In the genomic region with DNA sequence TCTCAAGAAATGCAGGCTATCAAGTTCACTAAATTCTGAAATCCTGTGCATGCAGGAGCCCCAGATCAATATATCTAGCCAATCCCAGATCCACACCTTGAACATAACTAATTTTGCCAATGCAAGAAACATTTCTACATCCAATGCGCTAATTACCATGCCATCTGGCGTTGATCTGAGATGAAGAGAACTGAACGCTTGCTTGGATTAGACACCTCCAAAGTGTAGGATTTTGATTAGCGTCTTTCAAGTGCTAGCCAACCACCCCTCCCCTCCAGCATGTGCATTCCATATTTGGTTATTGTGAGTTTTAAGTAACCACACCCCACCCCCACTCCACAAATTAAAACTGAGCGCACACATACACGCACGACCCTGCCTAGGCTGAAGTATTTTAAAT, we compare ENCODE assay signal across 1 cellular context.
TF ChIP-seq lines count a peak whose summit lies in the region.

No MANE protein-coding gene starts in this region.

TF ChIP-seq in GM23338, 12 proteins besides CTCF, POLR2A, EP300 and RAD21 (continued from another document):
- TF ChIP-seq, protein P1, sequence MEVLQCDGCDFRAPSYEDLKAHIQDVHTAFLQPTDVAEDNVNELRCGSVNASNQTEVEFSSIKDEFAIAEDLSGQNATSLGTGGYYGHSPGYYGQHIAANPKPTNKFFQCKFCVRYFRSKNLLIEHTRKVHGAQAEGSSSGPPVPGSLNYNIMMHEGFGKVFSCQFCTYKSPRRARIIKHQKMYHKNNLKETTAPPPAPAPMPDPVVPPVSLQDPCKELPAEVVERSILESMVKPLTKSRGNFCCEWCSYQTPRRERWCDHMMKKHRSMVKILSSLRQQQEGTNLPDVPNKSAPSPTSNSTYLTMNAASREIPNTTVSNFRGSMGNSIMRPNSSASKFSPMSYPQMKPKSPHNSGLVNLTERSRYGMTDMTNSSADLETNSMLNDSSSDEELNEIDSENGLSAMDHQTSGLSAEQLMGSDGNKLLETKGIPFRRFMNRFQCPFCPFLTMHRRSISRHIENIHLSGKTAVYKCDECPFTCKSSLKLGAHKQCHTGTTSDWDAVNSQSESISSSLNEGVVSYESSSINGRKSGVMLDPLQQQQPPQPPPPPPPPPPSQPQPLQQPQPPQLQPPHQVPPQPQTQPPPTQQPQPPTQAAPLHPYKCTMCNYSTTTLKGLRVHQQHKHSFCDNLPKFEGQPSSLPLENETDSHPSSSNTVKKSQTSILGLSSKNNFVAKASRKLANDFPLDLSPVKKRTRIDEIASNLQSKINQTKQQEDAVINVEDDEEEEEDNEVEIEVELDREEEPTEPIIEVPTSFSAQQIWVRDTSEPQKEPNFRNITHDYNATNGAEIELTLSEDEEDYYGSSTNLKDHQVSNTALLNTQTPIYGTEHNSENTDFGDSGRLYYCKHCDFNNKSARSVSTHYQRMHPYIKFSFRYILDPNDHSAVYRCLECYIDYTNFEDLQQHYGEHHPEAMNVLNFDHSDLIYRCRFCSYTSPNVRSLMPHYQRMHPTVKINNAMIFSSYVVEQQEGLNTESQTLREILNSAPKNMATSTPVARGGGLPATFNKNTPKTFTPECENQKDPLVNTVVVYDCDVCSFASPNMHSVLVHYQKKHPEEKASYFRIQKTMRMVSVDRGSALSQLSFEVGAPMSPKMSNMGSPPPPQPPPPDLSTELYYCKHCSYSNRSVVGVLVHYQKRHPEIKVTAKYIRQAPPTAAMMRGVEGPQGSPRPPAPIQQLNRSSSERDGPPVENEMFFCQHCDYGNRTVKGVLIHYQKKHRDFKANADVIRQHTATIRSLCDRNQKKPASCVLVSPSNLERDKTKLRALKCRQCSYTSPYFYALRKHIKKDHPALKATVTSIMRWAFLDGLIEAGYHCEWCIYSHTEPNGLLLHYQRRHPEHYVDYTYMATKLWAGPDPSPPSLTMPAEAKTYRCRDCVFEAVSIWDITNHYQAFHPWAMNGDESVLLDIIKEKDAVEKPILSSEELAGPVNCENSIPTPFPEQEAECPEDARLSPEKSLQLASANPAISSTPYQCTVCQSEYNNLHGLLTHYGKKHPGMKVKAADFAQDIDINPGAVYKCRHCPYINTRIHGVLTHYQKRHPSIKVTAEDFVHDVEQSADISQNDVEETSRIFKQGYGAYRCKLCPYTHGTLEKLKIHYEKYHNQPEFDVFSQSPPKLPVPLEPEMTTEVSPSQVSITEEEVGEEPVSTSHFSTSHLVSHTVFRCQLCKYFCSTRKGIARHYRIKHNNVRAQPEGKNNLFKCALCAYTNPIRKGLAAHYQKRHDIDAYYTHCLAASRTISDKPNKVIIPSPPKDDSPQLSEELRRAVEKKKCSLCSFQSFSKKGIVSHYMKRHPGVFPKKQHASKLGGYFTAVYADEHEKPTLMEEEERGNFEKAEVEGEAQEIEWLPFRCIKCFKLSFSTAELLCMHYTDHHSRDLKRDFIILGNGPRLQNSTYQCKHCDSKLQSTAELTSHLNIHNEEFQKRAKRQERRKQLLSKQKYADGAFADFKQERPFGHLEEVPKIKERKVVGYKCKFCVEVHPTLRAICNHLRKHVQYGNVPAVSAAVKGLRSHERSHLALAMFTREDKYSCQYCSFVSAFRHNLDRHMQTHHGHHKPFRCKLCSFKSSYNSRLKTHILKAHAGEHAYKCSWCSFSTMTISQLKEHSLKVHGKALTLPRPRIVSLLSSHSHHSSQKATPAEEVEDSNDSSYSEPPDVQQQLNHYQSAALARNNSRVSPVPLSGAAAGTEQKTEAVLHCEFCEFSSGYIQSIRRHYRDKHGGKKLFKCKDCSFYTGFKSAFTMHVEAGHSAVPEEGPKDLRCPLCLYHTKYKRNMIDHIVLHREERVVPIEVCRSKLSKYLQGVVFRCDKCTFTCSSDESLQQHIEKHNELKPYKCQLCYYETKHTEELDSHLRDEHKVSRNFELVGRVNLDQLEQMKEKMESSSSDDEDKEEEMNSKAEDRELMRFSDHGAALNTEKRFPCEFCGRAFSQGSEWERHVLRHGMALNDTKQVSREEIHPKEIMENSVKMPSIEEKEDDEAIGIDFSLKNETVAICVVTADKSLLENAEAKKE (CRISPR knock-in tag; IDR thresholded peaks at IDR 0.05): no peak
- no peak for TF ChIP-seq JUNB (IDR thresholded peaks at IDR 0.05; ENCODE audit: unreplicated experiment)
- TF ChIP-seq, protein P2, sequence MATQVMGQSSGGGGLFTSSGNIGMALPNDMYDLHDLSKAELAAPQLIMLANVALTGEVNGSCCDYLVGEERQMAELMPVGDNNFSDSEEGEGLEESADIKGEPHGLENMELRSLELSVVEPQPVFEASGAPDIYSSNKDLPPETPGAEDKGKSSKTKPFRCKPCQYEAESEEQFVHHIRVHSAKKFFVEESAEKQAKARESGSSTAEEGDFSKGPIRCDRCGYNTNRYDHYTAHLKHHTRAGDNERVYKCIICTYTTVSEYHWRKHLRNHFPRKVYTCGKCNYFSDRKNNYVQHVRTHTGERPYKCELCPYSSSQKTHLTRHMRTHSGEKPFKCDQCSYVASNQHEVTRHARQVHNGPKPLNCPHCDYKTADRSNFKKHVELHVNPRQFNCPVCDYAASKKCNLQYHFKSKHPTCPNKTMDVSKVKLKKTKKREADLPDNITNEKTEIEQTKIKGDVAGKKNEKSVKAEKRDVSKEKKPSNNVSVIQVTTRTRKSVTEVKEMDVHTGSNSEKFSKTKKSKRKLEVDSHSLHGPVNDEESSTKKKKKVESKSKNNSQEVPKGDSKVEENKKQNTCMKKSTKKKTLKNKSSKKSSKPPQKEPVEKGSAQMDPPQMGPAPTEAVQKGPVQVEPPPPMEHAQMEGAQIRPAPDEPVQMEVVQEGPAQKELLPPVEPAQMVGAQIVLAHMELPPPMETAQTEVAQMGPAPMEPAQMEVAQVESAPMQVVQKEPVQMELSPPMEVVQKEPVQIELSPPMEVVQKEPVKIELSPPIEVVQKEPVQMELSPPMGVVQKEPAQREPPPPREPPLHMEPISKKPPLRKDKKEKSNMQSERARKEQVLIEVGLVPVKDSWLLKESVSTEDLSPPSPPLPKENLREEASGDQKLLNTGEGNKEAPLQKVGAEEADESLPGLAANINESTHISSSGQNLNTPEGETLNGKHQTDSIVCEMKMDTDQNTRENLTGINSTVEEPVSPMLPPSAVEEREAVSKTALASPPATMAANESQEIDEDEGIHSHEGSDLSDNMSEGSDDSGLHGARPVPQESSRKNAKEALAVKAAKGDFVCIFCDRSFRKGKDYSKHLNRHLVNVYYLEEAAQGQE (IDR thresholded peaks at IDR 0.05; ENCODE audit: unreplicated experiment): no peak
- no peak for TF ChIP-seq EZH2 (IDR thresholded peaks at IDR 0.05; ENCODE audit: low read depth, unreplicated experiment)
- TF ChIP-seq NANOG (IDR thresholded peaks at IDR 0.05; ENCODE audit: borderline replicate concordance): no peak
- TF ChIP-seq EZH2phosphoT487 (IDR thresholded peaks at IDR 0.05; ENCODE audit: unreplicated experiment): no peak
- no peak for TF ChIP-seq ZNF114 (CRISPR knock-in tag; IDR thresholded peaks at IDR 0.05)
- no peak for TF ChIP-seq STAT1 (IDR thresholded peaks at IDR 0.05; ENCODE audit: unreplicated experiment)
- no peak for TF ChIP-seq CREB1 (CRISPR knock-in tag; IDR thresholded peaks at IDR 0.05; ENCODE audit: low read depth)
- TF ChIP-seq ETS1 (IDR thresholded peaks at IDR 0.05): no peak
- TF ChIP-seq ZNF331 (CRISPR knock-in tag; IDR thresholded peaks at IDR 0.05; ENCODE audit: low read depth): no peak
